1 cellular context compared by ENCODE assay signal in the genomic region with DNA sequence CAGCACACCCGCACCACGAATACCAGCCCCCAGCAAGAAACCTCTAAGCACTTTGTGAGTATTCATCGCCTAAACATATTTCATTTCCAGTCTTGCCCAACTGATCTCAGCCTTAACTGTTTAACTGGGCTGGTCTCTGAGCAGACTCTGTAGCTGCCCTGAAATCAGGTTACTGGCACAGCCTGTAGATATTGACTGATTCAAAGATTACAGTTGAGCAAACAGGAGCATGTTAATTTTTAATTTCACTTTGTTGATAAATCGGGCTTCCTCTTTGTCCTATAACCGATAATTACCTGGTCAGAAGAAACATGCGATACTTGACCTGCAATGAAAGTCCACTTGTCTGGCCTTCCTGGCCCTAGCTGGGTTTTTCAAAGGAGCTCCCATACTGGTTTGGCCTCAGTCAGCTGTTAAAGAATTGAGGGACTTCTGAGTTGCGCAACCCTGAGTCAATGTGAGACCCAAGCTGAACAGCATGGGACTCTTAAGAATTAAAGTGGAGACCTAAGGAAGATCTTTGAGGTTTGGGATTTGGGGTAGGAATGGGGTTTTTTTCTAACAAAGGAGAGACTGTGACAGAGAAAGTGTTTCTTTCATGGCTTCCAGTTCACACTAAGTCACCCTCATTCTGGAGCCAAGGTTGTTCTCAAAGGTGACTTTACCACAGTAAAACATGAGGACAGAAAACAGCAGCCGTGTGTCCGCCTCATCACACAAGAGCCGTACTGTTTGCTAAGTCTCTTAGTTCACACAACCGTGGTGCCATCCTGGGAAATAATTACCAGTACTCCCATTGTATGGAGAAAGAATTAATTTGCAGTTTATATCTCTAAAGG.
A peak's percentile ranks its signal among the peaks of the same experiment; 100 is the strongest.
TF ChIP-seq lines count a peak whose summit lies in the region.

No MANE protein-coding gene starts in this region.

TF ChIP-seq in HepG2, 621 proteins besides CTCF, POLR2A, EP300 and RAD21 (continued from another document and continues in another):
- TF ChIP-seq, protein P1, sequence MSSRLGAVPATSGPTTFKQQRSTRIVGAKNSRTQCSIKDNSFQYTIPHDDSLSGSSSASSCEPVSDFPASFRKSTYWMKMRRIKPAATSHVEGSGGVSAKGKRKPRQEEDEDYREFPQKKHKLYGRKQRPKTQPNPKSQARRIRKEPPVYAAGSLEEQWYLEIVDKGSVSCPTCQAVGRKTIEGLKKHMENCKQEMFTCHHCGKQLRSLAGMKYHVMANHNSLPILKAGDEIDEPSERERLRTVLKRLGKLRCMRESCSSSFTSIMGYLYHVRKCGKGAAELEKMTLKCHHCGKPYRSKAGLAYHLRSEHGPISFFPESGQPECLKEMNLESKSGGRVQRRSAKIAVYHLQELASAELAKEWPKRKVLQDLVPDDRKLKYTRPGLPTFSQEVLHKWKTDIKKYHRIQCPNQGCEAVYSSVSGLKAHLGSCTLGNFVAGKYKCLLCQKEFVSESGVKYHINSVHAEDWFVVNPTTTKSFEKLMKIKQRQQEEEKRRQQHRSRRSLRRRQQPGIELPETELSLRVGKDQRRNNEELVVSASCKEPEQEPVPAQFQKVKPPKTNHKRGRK (CRISPR knock-in tag; IDR thresholded peaks at IDR 0.05): no peak
- no peak for TF ChIP-seq GPN1 (CRISPR knock-in tag; IDR thresholded peaks at IDR 0.05; ENCODE audit: borderline replicate concordance)
- no peak for TF ChIP-seq CHD2 (IDR thresholded peaks at IDR 0.05; ENCODE audit: low read depth, low read length)
- TF ChIP-seq ZNF619 (CRISPR knock-in tag; IDR thresholded peaks at IDR 0.05): no peak
- TF ChIP-seq, protein P2, sequence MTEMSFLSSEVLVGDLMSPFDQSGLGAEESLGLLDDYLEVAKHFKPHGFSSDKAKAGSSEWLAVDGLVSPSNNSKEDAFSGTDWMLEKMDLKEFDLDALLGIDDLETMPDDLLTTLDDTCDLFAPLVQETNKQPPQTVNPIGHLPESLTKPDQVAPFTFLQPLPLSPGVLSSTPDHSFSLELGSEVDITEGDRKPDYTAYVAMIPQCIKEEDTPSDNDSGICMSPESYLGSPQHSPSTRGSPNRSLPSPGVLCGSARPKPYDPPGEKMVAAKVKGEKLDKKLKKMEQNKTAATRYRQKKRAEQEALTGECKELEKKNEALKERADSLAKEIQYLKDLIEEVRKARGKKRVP (CRISPR knock-in tag; IDR thresholded peaks at IDR 0.05): peak in 1 of 2 experiments; percentile 61; a peak in 1 of 4 replicates
- no peak for TF ChIP-seq IKZF4 (CRISPR knock-in tag; IDR thresholded peaks at IDR 0.05; ENCODE audit: borderline replicate concordance, low read depth, not compliant biosample characterization)
- no peak for TF ChIP-seq KDM4B (CRISPR knock-in tag; IDR thresholded peaks at IDR 0.05)
- TF ChIP-seq, protein P3, sequence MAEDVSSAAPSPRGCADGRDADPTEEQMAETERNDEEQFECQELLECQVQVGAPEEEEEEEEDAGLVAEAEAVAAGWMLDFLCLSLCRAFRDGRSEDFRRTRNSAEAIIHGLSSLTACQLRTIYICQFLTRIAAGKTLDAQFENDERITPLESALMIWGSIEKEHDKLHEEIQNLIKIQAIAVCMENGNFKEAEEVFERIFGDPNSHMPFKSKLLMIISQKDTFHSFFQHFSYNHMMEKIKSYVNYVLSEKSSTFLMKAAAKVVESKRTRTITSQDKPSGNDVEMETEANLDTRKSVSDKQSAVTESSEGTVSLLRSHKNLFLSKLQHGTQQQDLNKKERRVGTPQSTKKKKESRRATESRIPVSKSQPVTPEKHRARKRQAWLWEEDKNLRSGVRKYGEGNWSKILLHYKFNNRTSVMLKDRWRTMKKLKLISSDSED (CRISPR knock-in tag; IDR thresholded peaks at IDR 0.05): no peak
- TF ChIP-seq SP2 (CRISPR knock-in tag; IDR thresholded peaks at IDR 0.05): no peak
- no peak for TF ChIP-seq ZBTB8A (CRISPR knock-in tag; IDR thresholded peaks at IDR 0.05; ENCODE audit: borderline replicate concordance, low read depth)
- TF ChIP-seq, protein P4, sequence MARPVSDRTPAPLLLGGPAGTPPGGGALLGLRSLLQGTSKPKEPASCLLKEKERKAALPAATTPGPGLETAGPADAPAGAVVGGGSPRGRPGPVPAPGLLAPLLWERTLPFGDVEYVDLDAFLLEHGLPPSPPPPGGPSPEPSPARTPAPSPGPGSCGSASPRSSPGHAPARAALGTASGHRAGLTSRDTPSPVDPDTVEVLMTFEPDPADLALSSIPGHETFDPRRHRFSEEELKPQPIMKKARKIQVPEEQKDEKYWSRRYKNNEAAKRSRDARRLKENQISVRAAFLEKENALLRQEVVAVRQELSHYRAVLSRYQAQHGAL (CRISPR knock-in tag; IDR thresholded peaks at IDR 0.05; ENCODE audit: not compliant biosample characterization): no peak
- no peak for TF ChIP-seq MAFF (IDR thresholded peaks at IDR 0.05; ENCODE audit: low read depth, low read length)
- TF ChIP-seq MXI1 (IDR thresholded peaks at IDR 0.05; ENCODE audit: borderline replicate concordance, low read depth, low read length): no peak
- TF ChIP-seq EHMT2 (IDR thresholded peaks at IDR 0.05; ENCODE audit: borderline replicate concordance, low read depth, low read length): peak; percentile 99
- TF ChIP-seq, protein P5, sequence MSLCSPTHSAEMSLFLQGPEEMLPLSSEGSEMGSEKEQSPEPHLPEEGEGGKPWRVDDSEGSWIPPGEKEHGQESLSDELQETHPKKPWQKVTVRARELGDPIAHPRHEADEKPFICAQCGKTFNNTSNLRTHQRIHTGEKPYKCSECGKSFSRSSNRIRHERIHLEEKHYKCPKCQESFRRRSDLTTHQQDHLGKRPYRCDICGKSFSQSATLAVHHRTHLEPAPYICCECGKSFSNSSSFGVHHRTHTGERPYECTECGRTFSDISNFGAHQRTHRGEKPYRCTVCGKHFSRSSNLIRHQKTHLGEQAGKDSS (CRISPR knock-in tag; IDR thresholded peaks at IDR 0.05; ENCODE audit: borderline replicate concordance, low read depth): no peak
- no peak for TF ChIP-seq ZNF879 (CRISPR knock-in tag; IDR thresholded peaks at IDR 0.05)
- TF ChIP-seq, protein P6, sequence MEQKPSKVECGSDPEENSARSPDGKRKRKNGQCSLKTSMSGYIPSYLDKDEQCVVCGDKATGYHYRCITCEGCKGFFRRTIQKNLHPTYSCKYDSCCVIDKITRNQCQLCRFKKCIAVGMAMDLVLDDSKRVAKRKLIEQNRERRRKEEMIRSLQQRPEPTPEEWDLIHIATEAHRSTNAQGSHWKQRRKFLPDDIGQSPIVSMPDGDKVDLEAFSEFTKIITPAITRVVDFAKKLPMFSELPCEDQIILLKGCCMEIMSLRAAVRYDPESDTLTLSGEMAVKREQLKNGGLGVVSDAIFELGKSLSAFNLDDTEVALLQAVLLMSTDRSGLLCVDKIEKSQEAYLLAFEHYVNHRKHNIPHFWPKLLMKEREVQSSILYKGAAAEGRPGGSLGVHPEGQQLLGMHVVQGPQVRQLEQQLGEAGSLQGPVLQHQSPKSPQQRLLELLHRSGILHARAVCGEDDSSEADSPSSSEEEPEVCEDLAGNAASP (CRISPR knock-in tag; IDR thresholded peaks at IDR 0.05; ENCODE audit: borderline replicate concordance): peak; percentile 69; the same call in 1 of the 2 replicates
- TF ChIP-seq SALL2 (CRISPR knock-in tag; IDR thresholded peaks at IDR 0.05): 0 out of 2 replicates have a peak, but pooled peaks have one; percentile 67
- no peak for TF ChIP-seq SRF (IDR thresholded peaks at IDR 0.05; ENCODE audit: low read depth, low read length)
- TF ChIP-seq, protein P7, sequence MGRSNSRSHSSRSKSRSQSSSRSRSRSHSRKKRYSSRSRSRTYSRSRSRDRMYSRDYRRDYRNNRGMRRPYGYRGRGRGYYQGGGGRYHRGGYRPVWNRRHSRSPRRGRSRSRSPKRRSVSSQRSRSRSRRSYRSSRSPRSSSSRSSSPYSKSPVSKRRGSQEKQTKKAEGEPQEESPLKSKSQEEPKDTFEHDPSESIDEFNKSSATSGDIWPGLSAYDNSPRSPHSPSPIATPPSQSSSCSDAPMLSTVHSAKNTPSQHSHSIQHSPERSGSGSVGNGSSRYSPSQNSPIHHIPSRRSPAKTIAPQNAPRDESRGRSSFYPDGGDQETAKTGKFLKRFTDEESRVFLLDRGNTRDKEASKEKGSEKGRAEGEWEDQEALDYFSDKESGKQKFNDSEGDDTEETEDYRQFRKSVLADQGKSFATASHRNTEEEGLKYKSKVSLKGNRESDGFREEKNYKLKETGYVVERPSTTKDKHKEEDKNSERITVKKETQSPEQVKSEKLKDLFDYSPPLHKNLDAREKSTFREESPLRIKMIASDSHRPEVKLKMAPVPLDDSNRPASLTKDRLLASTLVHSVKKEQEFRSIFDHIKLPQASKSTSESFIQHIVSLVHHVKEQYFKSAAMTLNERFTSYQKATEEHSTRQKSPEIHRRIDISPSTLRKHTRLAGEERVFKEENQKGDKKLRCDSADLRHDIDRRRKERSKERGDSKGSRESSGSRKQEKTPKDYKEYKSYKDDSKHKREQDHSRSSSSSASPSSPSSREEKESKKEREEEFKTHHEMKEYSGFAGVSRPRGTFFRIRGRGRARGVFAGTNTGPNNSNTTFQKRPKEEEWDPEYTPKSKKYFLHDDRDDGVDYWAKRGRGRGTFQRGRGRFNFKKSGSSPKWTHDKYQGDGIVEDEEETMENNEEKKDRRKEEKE (IDR thresholded peaks at IDR 0.05): no peak
- TF ChIP-seq, protein P8, sequence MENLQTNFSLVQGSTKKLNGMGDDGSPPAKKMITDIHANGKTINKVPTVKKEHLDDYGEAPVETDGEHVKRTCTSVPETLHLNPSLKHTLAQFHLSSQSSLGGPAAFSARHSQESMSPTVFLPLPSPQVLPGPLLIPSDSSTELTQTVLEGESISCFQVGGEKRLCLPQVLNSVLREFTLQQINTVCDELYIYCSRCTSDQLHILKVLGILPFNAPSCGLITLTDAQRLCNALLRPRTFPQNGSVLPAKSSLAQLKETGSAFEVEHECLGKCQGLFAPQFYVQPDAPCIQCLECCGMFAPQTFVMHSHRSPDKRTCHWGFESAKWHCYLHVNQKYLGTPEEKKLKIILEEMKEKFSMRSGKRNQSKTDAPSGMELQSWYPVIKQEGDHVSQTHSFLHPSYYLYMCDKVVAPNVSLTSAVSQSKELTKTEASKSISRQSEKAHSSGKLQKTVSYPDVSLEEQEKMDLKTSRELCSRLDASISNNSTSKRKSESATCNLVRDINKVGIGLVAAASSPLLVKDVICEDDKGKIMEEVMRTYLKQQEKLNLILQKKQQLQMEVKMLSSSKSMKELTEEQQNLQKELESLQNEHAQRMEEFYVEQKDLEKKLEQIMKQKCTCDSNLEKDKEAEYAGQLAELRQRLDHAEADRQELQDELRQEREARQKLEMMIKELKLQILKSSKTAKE (CRISPR knock-in tag; IDR thresholded peaks at IDR 0.05; ENCODE audit: borderline replicate concordance): peak; percentile 70
- no peak for TF ChIP-seq SCMH1 (CRISPR knock-in tag; IDR thresholded peaks at IDR 0.05; ENCODE audit: borderline replicate concordance)
- TF ChIP-seq MIXL1 (CRISPR knock-in tag; IDR thresholded peaks at IDR 0.05): peak; percentile 98
- TF ChIP-seq HMGA1 (CRISPR knock-in tag; conservative IDR thresholded peaks at IDR 0.05): no peak
- no peak for TF ChIP-seq ZBTB1 (CRISPR knock-in tag; IDR thresholded peaks at IDR 0.05; ENCODE audit: borderline replicate concordance)
- 0 out of 2 replicates have a peak, but pooled peaks have one; percentile 23 for TF ChIP-seq ZNF3 (CRISPR knock-in tag; IDR thresholded peaks at IDR 0.05)
- TF ChIP-seq, protein P9, sequence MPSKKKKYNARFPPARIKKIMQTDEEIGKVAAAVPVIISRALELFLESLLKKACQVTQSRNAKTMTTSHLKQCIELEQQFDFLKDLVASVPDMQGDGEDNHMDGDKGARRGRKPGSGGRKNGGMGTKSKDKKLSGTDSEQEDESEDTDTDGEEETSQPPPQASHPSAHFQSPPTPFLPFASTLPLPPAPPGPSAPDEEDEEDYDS (CRISPR knock-in tag; IDR thresholded peaks at IDR 0.05): peak; percentile 45; the same call in 1 of the 2 replicates
- TF ChIP-seq, protein P10, sequence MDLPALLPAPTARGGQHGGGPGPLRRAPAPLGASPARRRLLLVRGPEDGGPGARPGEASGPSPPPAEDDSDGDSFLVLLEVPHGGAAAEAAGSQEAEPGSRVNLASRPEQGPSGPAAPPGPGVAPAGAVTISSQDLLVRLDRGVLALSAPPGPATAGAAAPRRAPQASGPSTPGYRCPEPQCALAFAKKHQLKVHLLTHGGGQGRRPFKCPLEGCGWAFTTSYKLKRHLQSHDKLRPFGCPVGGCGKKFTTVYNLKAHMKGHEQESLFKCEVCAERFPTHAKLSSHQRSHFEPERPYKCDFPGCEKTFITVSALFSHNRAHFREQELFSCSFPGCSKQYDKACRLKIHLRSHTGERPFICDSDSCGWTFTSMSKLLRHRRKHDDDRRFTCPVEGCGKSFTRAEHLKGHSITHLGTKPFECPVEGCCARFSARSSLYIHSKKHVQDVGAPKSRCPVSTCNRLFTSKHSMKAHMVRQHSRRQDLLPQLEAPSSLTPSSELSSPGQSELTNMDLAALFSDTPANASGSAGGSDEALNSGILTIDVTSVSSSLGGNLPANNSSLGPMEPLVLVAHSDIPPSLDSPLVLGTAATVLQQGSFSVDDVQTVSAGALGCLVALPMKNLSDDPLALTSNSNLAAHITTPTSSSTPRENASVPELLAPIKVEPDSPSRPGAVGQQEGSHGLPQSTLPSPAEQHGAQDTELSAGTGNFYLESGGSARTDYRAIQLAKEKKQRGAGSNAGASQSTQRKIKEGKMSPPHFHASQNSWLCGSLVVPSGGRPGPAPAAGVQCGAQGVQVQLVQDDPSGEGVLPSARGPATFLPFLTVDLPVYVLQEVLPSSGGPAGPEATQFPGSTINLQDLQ (CRISPR knock-in tag; IDR thresholded peaks at IDR 0.05): no peak
- no peak for TF ChIP-seq ZC3H4 (CRISPR knock-in tag; IDR thresholded peaks at IDR 0.05; ENCODE audit: borderline replicate concordance)
- TF ChIP-seq FOSL2 (CRISPR knock-in tag; IDR thresholded peaks at IDR 0.05): peak; percentile 44
- TF ChIP-seq ZBTB7A (CRISPR knock-in tag; IDR thresholded peaks at IDR 0.05): no peak
- TF ChIP-seq KLF6 (CRISPR knock-in tag; IDR thresholded peaks at IDR 0.05): no peak
- TF ChIP-seq HNRNPL (IDR thresholded peaks at IDR 0.05; ENCODE audit: low read depth, low read length): no peak
- no peak for TF ChIP-seq ZNF780A (CRISPR knock-in tag; IDR thresholded peaks at IDR 0.05)
- TF ChIP-seq EZH2 (conservative IDR thresholded peaks at IDR 0.05; ENCODE audit: low read depth, low read length): no peak
- peak; percentile 88 for TF ChIP-seq CREM (IDR thresholded peaks at IDR 0.05)
- no peak for TF ChIP-seq CREM (CRISPR knock-in tag; IDR thresholded peaks at IDR 0.05)
- no peak for TF ChIP-seq ARNT2 (CRISPR knock-in tag; IDR thresholded peaks at IDR 0.05; ENCODE audit: low read depth)
- TF ChIP-seq, protein P11, sequence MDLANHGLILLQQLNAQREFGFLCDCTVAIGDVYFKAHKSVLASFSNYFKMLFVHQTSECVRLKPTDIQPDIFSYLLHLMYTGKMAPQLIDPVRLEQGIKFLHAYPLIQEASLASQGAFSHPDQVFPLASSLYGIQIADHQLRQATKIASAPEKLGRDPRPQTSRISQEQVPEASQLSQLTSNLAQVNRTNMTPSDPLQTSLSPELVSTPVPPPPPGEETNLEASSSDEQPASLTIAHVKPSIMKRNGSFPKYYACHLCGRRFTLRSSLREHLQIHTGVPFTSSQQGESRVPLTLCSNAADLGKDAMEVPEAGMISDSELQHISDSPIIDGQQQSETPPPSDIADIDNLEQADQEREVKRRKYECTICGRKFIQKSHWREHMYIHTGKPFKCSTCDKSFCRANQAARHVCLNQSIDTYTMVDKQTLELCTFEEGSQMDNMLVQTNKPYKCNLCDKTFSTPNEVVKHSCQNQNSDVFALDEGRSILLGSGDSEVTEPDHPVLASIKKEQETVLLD (CRISPR knock-in tag; IDR thresholded peaks at IDR 0.05; ENCODE audit: low read depth): no peak
